18 cellular contexts compared by ENCODE assay signal in the genomic region with DNA sequence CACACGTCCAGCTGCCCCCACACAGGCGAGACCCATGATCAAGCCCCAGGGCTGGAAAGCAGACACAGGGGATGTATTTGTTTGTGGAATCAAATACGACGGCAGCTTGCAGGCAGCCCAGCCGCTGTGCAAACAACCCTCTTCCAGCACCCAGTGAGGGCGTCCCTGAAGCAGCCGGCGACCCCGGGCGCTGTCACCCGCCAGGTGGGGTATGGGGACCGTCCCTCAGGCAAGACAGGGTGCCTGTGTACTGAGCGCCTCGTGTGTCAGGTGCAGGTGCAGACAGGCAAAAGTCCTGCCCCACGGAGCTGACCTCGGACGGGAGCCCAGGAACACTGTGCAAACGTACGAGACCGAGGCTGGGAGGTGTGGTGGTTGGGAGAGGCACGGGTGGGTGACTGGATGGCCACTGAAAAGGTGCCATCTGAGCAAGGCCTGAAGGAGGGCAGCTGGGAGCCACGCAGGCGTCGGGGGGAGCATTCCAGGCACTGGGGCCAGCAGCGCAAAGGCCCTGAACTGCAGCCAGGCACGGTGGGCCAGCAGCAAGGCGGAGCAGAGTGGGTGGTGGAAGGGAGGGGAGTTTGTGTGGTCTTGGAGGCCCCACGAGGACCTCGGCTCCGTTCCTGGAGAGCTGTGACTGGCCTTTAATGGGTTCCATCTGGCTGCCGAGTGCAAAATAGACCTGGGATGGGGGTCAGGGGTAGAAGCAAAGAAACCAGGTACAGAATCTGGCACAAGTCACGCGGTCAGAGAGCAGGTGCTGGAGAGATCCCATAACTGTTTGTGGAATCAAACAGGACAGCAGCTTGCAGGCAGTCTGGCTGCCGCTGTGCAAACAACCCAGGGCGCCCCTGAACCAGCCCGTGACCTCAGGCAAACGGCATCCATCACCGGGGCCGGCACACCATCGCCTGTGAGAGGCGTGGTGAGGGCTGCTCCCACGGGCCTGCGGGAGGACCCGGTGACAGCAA. TPM values are rescaled to one million over a fixed set of nuclear protein-coding genes. Genes with fewer than 3 reads are reported as not detected.
DNase-seq lines count a peak whose midpoint lies in the region; ATAC-seq and TF ChIP-seq lines count a peak whose summit lies in the region.
"Had no signal": no experiment of that assay in that cellular context is flagged by ENCODE, and none has a peak within 500 bp of the region (broad histone marks: within the 10 kb centered on the region; RNA-seq: fewer than 3 reads in every experiment).

No MANE protein-coding gene starts in this region.

- no peak overlapping the region for H3K27ac ChIP-seq in right cardiac atrium (ENCODE audit: low read length)
- no peak overlapping the region for H3K27ac ChIP-seq in right atrium auricular region
- peak overlapping the region; percentile 12 for H3K27ac ChIP-seq in endodermal cell (ENCODE audit: low read depth, low read length)
- H3K27ac ChIP-seq: esophagus squamous epithelium, upper lobe of left lung had no signal

- H3K36me3 Mint-ChIP-seq in endodermal cell (ENCODE audit: low read depth), result no peaks in the 10 kb centered on the region
- H3K36me3 Mint-ChIP-seq: CD4-positive, alpha-beta memory T cell had no signal

- peaks cover 1% of the 10 kb centered on the region for H3K9me3 Mint-ChIP-seq in endodermal cell

- H3K27me3 ChIP-seq in right cardiac atrium (ENCODE audit: control insufficient read depth, insufficient read depth) (no peaks in the 10 kb centered on the region), right atrium auricular region (no peaks in the 10 kb centered on the region), endodermal cell (ENCODE audit: control insufficient read depth, insufficient read depth, low read length, poor library complexity, severe bottlenecking) (no peaks in the 10 kb centered on the region)
- H3K27me3 ChIP-seq: upper lobe of left lung had no signal

- no peak overlapping the region for H3K4me3 ChIP-seq in right cardiac atrium (ENCODE audit: low read length)
- H3K4me3 ChIP-seq in right atrium auricular region, result no peak overlapping the region
- H3K4me3 ChIP-seq in endodermal cell (ENCODE audit: low read length), result no peak overlapping the region
- H3K4me3 ChIP-seq: esophagus squamous epithelium, HAP-1, upper lobe of left lung had no signal

- H3K4me1 Mint-ChIP-seq in endodermal cell, result peaks cover 3% of the 10 kb centered on the region
- H3K4me1 Mint-ChIP-seq: CD4-positive, alpha-beta memory T cell had no signal

- DNase-seq in right cardiac atrium, result peak in 2 of 3 donors; percentile 40 to 59
- DNase-seq in right atrium auricular region (ENCODE audit: low spot score), result no peak
- DNase-seq in NCI-H2196 treated with DMSO at 0.1 percent for 48 hours (lab: John Stamatoyannopoulos, UW; ENCODE audit: unreplicated experiment), result peak; percentile 42
- DNase-seq in endodermal cell, result no peak
- no peak for DNase-seq in mucosa of gallbladder (ENCODE audit: low spot score)
- no peak for DNase-seq in activated naive CD4-positive, alpha-beta T cell (lab: John Stamatoyannopoulos, UW)
- DNase-seq in anterior cingulate cortex (lab: John Stamatoyannopoulos, UW), result no peak
- no peak for DNase-seq in hippocampal formation (lab: John Stamatoyannopoulos, UW)
- DNase-seq: CD4-positive, alpha-beta memory T cell; effector CD4-positive, alpha-beta T cell; esophagus squamous epithelium; NCI-H187 treated with DMSO at 0.1 percent for 48 hours; occipital lobe; RPMI8226; stimulated activated naive CD8-positive, alpha-beta T cell treated with anti-CD3 and anti-CD28 coated beads, Interleukin-15, Interleukin-2, amounts not matched to agents 100 U/mL and 50 U/mL, for 24 hours; SW 1271 had no signal

- TF ChIP-seq CTCF in right atrium auricular region (IDR thresholded peaks at IDR 0.05) (no peak), endodermal cell (conservative IDR thresholded peaks at IDR 0.05) (no peak)

- H3K9me3 ChIP-seq in right cardiac atrium (ENCODE audit: control insufficient read depth, low read length), result no peaks in the 10 kb centered on the region
- no peaks in the 10 kb centered on the region for H3K9me3 ChIP-seq in right atrium auricular region
- H3K9me3 ChIP-seq in endodermal cell (ENCODE audit: control insufficient read depth, low read length), result no peaks in the 10 kb centered on the region
- H3K9me3 ChIP-seq: esophagus squamous epithelium, HAP-1, upper lobe of left lung had no signal

- H3K36me3 ChIP-seq in right atrium auricular region (no peaks in the 10 kb centered on the region), endodermal cell (ENCODE audit: control insufficient read depth, insufficient read depth, low read length) (no peaks in the 10 kb centered on the region)
- H3K36me3 ChIP-seq: esophagus squamous epithelium, HAP-1, upper lobe of left lung had no signal

- no peaks in the 10 kb centered on the region for H3K27me3 Mint-ChIP-seq in endodermal cell (ENCODE audit: insufficient read depth)
- H3K27me3 Mint-ChIP-seq: CD4-positive, alpha-beta memory T cell had no signal

- 81% methylated on average over 44 of the region's 44 CpGs for WGBS in right cardiac atrium
- WGBS in endodermal cell (ENCODE audit: insufficient coverage in 1 of 2, insufficient read length in 1 of 2), 2 experiments, result 92% methylated on average over 35 to 44 of the region's 44 CpGs

- H3K9ac ChIP-seq in endodermal cell (ENCODE audit: extremely low read depth, low read length, poor library complexity, severe bottlenecking), result no peak overlapping the region

- intact Hi-C loops in right cardiac atrium (cut with DNase I), result no loop called here

- no peak overlapping the region for H3K27ac Mint-ChIP-seq in endodermal cell
- H3K27ac Mint-ChIP-seq: CD4-positive, alpha-beta memory T cell had no signal

- ATAC-seq in right cardiac atrium, result no peak
- ATAC-seq: stimulated activated naive CD8-positive, alpha-beta T cell treated with anti-CD3 and anti-CD28 coated beads, Interleukin-15, Interleukin-2, amounts not matched to agents 100 U/mL and 50 U/mL, for 24 hours had no signal

- no peak overlapping the region for H3K4me3 Mint-ChIP-seq in endodermal cell
- H3K4me3 Mint-ChIP-seq: CD4-positive, alpha-beta memory T cell had no signal

- H3K4me1 ChIP-seq in right cardiac atrium (ENCODE audit: control insufficient read depth, insufficient read depth, low read length) (no peaks in the 10 kb centered on the region), right atrium auricular region (peaks cover 0 to 31% of the 10 kb centered on the region in 2 donors), endodermal cell (ENCODE audit: control insufficient read depth, insufficient read depth, low read length) (no peaks in the 10 kb centered on the region)
- H3K4me1 ChIP-seq: HAP-1 had no signal

RNA-seq across cellular contexts. Expression of a gene that starts 48.3 kb away (rescaled TPM):
- total RNA-seq in right cardiac atrium (1 to 10 TPM; 5.6 to 8.5 (median 6.9) TPM), right atrium auricular region (1 to 10 TPM; 1.1 to 2.6 TPM), endodermal cell (1 to 10 TPM; 1.0 to 3.1 TPM), mucosa of gallbladder (5.2 TPM)
- polyA plus RNA-seq in right cardiac atrium, result 7.3 TPM
- 5.5 TPM for polyA plus RNA-seq in endodermal cell (2013, experiment 1 of 2)
- 4.3 TPM for polyA plus RNA-seq in endodermal cell (2013, experiment 2 of 2)

Comparison
In these comparisons a context has a peak if more than half of its experiments do, and no peak if none do; other contexts are left out.
1. DNase-seq: peak in right cardiac atrium (2 of 3) and NCI-H2196 treated with DMSO at 0.1 percent for 48 hours (single experiment); none in right atrium auricular region (single experiment), endodermal cell (single experiment), mucosa of gallbladder (single experiment), activated naive CD4-positive, alpha-beta T cell (0 of 4), anterior cingulate cortex (0 of 58) and hippocampal formation (0 of 2).